9 cellular contexts compared by ENCODE assay signal in genomic region chr13:94968040-94968756, GRCh38.
DNase-seq lines count a peak whose midpoint lies in the region; ATAC-seq, FAIRE-seq and TF ChIP-seq lines count a peak whose summit lies in the region.
"Had no signal": no experiment of that assay in that cellular context is flagged by ENCODE, and none has a peak within 500 bp of the region (broad histone marks: within the 10 kb centered on the region; RNA-seq: fewer than 3 reads in every experiment).

No MANE protein-coding gene starts in this region.

- peaks cover 6% of the 10 kb centered on the region for H3K4me1 ChIP-seq in adipocyte (ENCODE audit: control insufficient read depth, insufficient read depth, low read length)
- H3K4me1 ChIP-seq in thoracic aorta (ENCODE audit: control insufficient read depth in 1 of 2, low read depth in 2 of 2) = peaks cover 6 to 17% of the 10 kb centered on the region in 2 donors
- peaks cover 0 to 17% (median 12%) of the 10 kb centered on the region in 4 donors for H3K4me1 ChIP-seq in tibial artery

- no peak for FAIRE-seq in D721Med (lab: Jason Lieb, UNC)

- no peaks in the 10 kb centered on the region for H3K36me3 ChIP-seq in adipocyte (ENCODE audit: control insufficient read depth, insufficient read depth, low read length, severe bottlenecking)
- H3K36me3 ChIP-seq in thoracic aorta = no peaks in the 10 kb centered on the region
- no peaks in the 10 kb centered on the region for H3K36me3 ChIP-seq in tibial artery

- H3K4me3 ChIP-seq in adipocyte (ENCODE audit: low read length) (peak overlapping the region; percentile 74), thoracic aorta (peak overlapping the region; percentile 38), tibial artery (no peak overlapping the region)

- ATAC-seq in HG02759 (IDR thresholded peaks at IDR 0.05; ENCODE audit: unreplicated experiment) (peak; percentile 22), thoracic aorta (ENCODE audit: insufficient number of reproducible peaks, low FRiP score, low read depth) (no peak), HG02970 (IDR thresholded peaks at IDR 0.05; ENCODE audit: low FRiP score, unreplicated experiment) (no peak)

- TF ChIP-seq CTCF in D721Med (IDR thresholded peaks at IDR 0.05; ENCODE audit: insufficient read depth, missing control alignments) (peak; percentile 7), thoracic aorta (IDR thresholded peaks at IDR 0.05) (no peak), tibial artery (IDR thresholded peaks at IDR 0.05) (no peak)

- intact Hi-C loops in tibial artery (cut with DNase I; ENCODE audit: low total_unique reads) = no loop called here

- DNase-seq in D721Med (ENCODE audit: insufficient read length, low spot score) (peak; percentile 16), adipocyte (ENCODE audit: low read depth) (peak; percentile 34), left kidney (ENCODE audit: low read depth, low spot score) (peak; percentile 84), thoracic aorta (ENCODE audit: low spot score) (no peak), tibial artery (no peak), COLO668 (lab: John Stamatoyannopoulos, UW; ENCODE audit: unreplicated experiment) (no peak)

- no peak overlapping the region for H3K9ac ChIP-seq in adipocyte (ENCODE audit: low read length)

- no peaks in the 10 kb centered on the region for H3K9me3 ChIP-seq in adipocyte (ENCODE audit: control insufficient read depth, low read length)
- H3K9me3 ChIP-seq in thoracic aorta = no peaks in the 10 kb centered on the region
- H3K9me3 ChIP-seq in tibial artery = no peaks in the 10 kb centered on the region

- peaks cover 50% of the 10 kb centered on the region for H3K27me3 ChIP-seq in adipocyte (replicated peaks; ENCODE audit: control insufficient read depth, insufficient read depth, low read length)
- H3K27me3 ChIP-seq in thoracic aorta (replicated peaks; ENCODE audit: insufficient read depth) = no peaks in the 10 kb centered on the region
- H3K27me3 ChIP-seq in tibial artery = peaks cover 0 to 30% of the 10 kb centered on the region in 2 donors

- no peak overlapping the region for H3K27ac ChIP-seq in thoracic aorta
- no peak overlapping the region for H3K27ac ChIP-seq in tibial artery
- H3K27ac ChIP-seq: HL-60 had no signal

Comparison
In these comparisons a context has a peak if more than half of its experiments do, and no peak if none do; other contexts are left out.
1. DNase-seq: peak in D721Med (single experiment), adipocyte (single experiment) and left kidney (single experiment); none in thoracic aorta (single experiment), tibial artery (0 of 2) and COLO668 (single experiment).
2. H3K4me3 ChIP-seq: peak in adipocyte (single experiment) and thoracic aorta (single experiment); none in tibial artery (0 of 2).